ENCODE assay signal across 21 cellular contexts in genomic region chr16:54213322-54213721, GRCh38.
"Had no signal": no experiment of that assay in that cellular context is flagged by ENCODE, and none has a peak within 500 bp of the region (broad histone marks: within the 10 kb centered on the region; RNA-seq: fewer than 3 reads in every experiment).

No MANE protein-coding gene starts in this region.

- H3K4me3 ChIP-seq: coronary artery, dorsolateral prefrontal cortex, esophagus muscularis mucosa, hepatocyte, left ventricle myocardium inferior, lower lobe of right lung, mucosa of descending colon had no signal

- H3K9me3 ChIP-seq: esophagus muscularis mucosa, left ventricle myocardium inferior, lower lobe of right lung, mucosa of descending colon had no signal

- H3K27ac ChIP-seq: coronary artery, dorsolateral prefrontal cortex, esophagus muscularis mucosa, foreskin keratinocyte, hepatocyte, left ventricle myocardium inferior, lower lobe of right lung had no signal

- H3K4me1 ChIP-seq: foreskin keratinocyte, lower lobe of right lung had no signal

- DNase-seq: dermis blood vessel endothelial cell; dorsolateral prefrontal cortex; effector CD4-positive, alpha-beta T cell; effector memory CD4-positive, alpha-beta T cell; foreskin keratinocyte; glutamatergic neuron; head of caudate nucleus; hypothalamus; immature natural killer cell; islet precursor cell; kidney; kidney glomerular epithelial cell; left colon; left ventricle myocardium inferior; lower lobe of right lung; mesenchymal stem cell; mucosa of descending colon had no signal

- H3K36me3 ChIP-seq: esophagus muscularis mucosa, left ventricle myocardium inferior, lower lobe of right lung had no signal

- ATAC-seq: left colon, left lobe of liver, lower lobe of right lung, mucosa of descending colon had no signal

- H3K27me3 ChIP-seq: hepatocyte had no signal
